Comparison of ENCODE assay signal across 8 cellular contexts in genomic region chr1:179025975-179026812, GRCh38. TPM values are rescaled to one million over a fixed set of nuclear protein-coding genes. Genes with fewer than 3 reads are reported as not detected.
DNase-seq lines count a peak whose midpoint lies in the region; ATAC-seq and TF ChIP-seq lines count a peak whose summit lies in the region.

No MANE protein-coding gene starts in this region.

- H3K4me3 ChIP-seq in gastroesophageal sphincter (peak overlapping the region; percentile 74 to 95), thymus (ENCODE audit: low read length) (peak overlapping the region; percentile 90)

- no peak for TF ChIP-seq EP300 in gastroesophageal sphincter (IDR thresholded peaks at IDR 0.05)

- DNase-seq in ELF-1 (ENCODE audit: low read depth, low spot score) (peak; percentile 74), KG1 (lab: John Stamatoyannopoulos, UW) (peak; percentile 28), SHP77 treated with DMSO at 0.1 percent for 48 hours (lab: John Stamatoyannopoulos, UW) (peak; percentile 38), omental fat pad (ENCODE audit: low spot score) (peak; percentile 32)
- peak; percentile 60 for DNase-seq in activated gamma-delta T cell treated with anti-CD3 and anti-CD28 coated beads, Interleukin-2, amount 50 U/mL, for 16 hours (ENCODE audit: low read depth)

- H3K9me3 ChIP-seq in gastroesophageal sphincter (no peaks in the 10 kb centered on the region), thymus (ENCODE audit: control insufficient read depth) (no peaks in the 10 kb centered on the region)

- peak; percentile 69 to 73 for TF ChIP-seq POLR2A in gastroesophageal sphincter (IDR thresholded peaks at IDR 0.05)

- TF ChIP-seq CTCF in gastroesophageal sphincter (IDR thresholded peaks at IDR 0.05), result peak in 3 of 4 experiments; percentile 9 to 26 (median 17)
- no peak for TF ChIP-seq CTCF in omental fat pad (IDR thresholded peaks at IDR 0.05)

- ATAC-seq in GM21723 (IDR thresholded peaks at IDR 0.05; ENCODE audit: unreplicated experiment) (peak; percentile 74), gastroesophageal sphincter (peak; percentile 86), omental fat pad (ENCODE audit: low FRiP score) (peak; percentile 87)

- H3K27ac ChIP-seq in gastroesophageal sphincter, result peak overlapping the region; percentile 90 to 99 (median 96)
- H3K27ac ChIP-seq in thymus (ENCODE audit: low read depth), result peak overlapping the region; percentile 84

- 0% methylated on average over 7 to 8 of the region's 110 CpGs for WGBS in gastroesophageal sphincter (ENCODE audit: low coverage in 1 of 2), 2 donors
- under 1% methylated on average over 110 of the region's 110 CpGs for WGBS in thymus

- H3K36me3 ChIP-seq in gastroesophageal sphincter (no peaks in the 10 kb centered on the region), thymus (ENCODE audit: control insufficient read depth, insufficient read depth) (no peaks in the 10 kb centered on the region)

- H3K4me1 ChIP-seq in gastroesophageal sphincter (peaks cover 0 to 69% (median 13%) of the 10 kb centered on the region in 3 donors), thymus (ENCODE audit: control insufficient read depth, insufficient read depth, low read length) (peaks cover 8% of the 10 kb centered on the region)

- no peaks in the 10 kb centered on the region for H3K27me3 ChIP-seq in gastroesophageal sphincter
- no peaks in the 10 kb centered on the region for H3K27me3 ChIP-seq in thymus (ENCODE audit: control insufficient read depth, insufficient read depth)

RNA-seq across cellular contexts. Expression of gene FAM20B, which starts 0.5 kb away (rescaled TPM):
- total RNA-seq in gastroesophageal sphincter, result 10 to 100 TPM; 58.8 to 78.3 (median 76.5) TPM
- 10 to 100 TPM; 27.6 to 37.0 (median 35.0) TPM for total RNA-seq in omental fat pad
- polyA plus RNA-seq in thymus, result 11.8 TPM

RNA-seq across cellular contexts. Expression of gene TOR3A, which starts 55.7 kb away (rescaled TPM):
- 10 to 100 TPM; 17.8 to 40.5 (median 31.4) TPM for total RNA-seq in gastroesophageal sphincter
- total RNA-seq in omental fat pad, result 10 to 100 TPM; 26.9 to 44.7 (median 33.7) TPM
- polyA plus RNA-seq in thymus, result 28.0 TPM

Comparison
In these comparisons a context has a peak if more than half of its experiments do, and no peak if none do; other contexts are left out.
1. Peak in every context shown above with its lines: DNase-seq, ATAC-seq, H3K4me3 ChIP-seq and H3K27ac ChIP-seq.
2. CTCF ChIP-seq: peak in gastroesophageal sphincter (3 of 4); none in omental fat pad (0 of 3).